Comparison of ENCODE assay signal across 2 cellular contexts in genomic region chr15:51970132-51970817, GRCh38.
A peak's percentile ranks its signal among the peaks of the same experiment; 100 is the strongest.
TF ChIP-seq lines count a peak whose summit lies in the region.

No MANE protein-coding gene starts in this region.

TF ChIP-seq in IMR-90, 13 proteins besides CTCF, POLR2A, EP300 and RAD21:
- TF ChIP-seq CEBPB (IDR thresholded peaks at IDR 0.05; ENCODE audit: low read depth, low read length) (peak; percentile 46; the same call in 1 of the 2 replicates), MAZ (IDR thresholded peaks at IDR 0.05; ENCODE audit: borderline replicate concordance, low read depth, low read length) (no peak), ELK1 (IDR thresholded peaks at IDR 0.05; ENCODE audit: borderline replicate concordance, low read depth, low read length) (no peak), NFE2L2 (IDR thresholded peaks at IDR 0.05; ENCODE audit: low read depth, low read length) (no peak), MXI1 (IDR thresholded peaks at IDR 0.05; ENCODE audit: borderline replicate concordance, low read depth, low read length) (no peak), SMC3 (IDR thresholded peaks at IDR 0.05; ENCODE audit: low read depth, low read length) (no peak)

TF ChIP-seq in GM12878, 131 proteins besides CTCF, POLR2A, EP300 and RAD21:
- TF ChIP-seq NFXL1 (IDR thresholded peaks at IDR 0.05; ENCODE audit: borderline replicate concordance) = 0 out of 2 replicates have a peak, but pooled peaks have one; percentile 20
- no peak for TF ChIP-seq KAT2A (conservative IDR thresholded peaks at IDR 0.05; ENCODE audit: control insufficient read depth, low read depth, low read length)
